Comparison of ENCODE assay signal across 9 cellular contexts in genomic region chr13:77381059-77381458, GRCh38.
"Had no signal": no experiment of that assay in that cellular context is flagged by ENCODE, and none has a peak within 500 bp of the region (broad histone marks: within the 10 kb centered on the region; RNA-seq: fewer than 3 reads in every experiment).

No MANE protein-coding gene starts in this region.

- H3K36me3 Mint-ChIP-seq: IgD-negative memory B cell had no signal

- H3K4me3 Mint-ChIP-seq: IgD-negative memory B cell had no signal

- DNase-seq: IMR-90, KBM-7, KG1 had no signal

- FAIRE-seq: HepG2, HTR-8/SVneo, K562 had no signal

- H3K27ac Mint-ChIP-seq: IgD-negative memory B cell had no signal

- H3K4me2 ChIP-seq: KMS-11 had no signal

- H3K27ac ChIP-seq: HL-60, KMS-11 had no signal

- ATAC-seq: HepG2, K562 had no signal

- H3K27me3 Mint-ChIP-seq: IgD-negative memory B cell had no signal

- H3K4me3 ChIP-seq: K562 had no signal
